Comparison of ENCODE assay signal across 16 cellular contexts in the genomic region with DNA sequence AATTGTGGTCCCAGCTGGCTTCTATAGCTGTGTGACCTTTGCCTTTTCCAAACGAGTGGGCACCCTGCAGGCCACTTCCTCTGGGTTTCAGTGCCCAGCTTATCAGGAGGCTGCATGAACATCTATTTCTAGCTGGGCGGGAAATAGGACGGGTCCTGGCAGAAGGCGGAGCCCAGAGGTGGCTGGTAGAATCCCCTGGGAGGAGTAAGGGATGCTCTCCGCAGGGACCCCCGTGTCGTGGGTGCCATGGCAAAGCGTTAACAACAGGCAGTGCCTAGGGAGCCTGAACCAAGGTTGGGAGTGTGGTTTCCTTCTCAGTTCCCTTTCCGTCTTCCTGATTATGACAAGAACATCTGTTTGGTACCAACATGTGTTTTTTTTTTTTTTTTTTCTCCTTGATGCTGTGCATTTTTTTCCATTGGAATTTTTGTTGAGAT. TPM values are rescaled to one million over a fixed set of nuclear protein-coding genes. Genes with fewer than 3 reads are reported as not detected.
DNase-seq lines count a peak whose midpoint lies in the region; ATAC-seq and TF ChIP-seq lines count a peak whose summit lies in the region.
"Had no signal": no experiment of that assay in that cellular context is flagged by ENCODE, and none has a peak within 500 bp of the region (broad histone marks: within the 10 kb centered on the region; RNA-seq: fewer than 3 reads in every experiment).

No MANE protein-coding gene starts in this region.

- H2AFZ ChIP-seq in HCT116 (ENCODE audit: low read depth, low read length, poor library complexity, severe bottlenecking) (no peak overlapping the region), OCI-LY1 (ENCODE audit: low read length) (no peak overlapping the region)
- H2AFZ ChIP-seq: parathyroid adenoma had no signal

- no peak overlapping the region for H3K4me3 ChIP-seq in HCT116 (replicated peaks in 1 of 2; ENCODE audit: low read depth in 1 of 2, low read length in 2 of 2)
- peak overlapping the region; percentile 6 for H3K4me3 ChIP-seq in OCI-LY1 (ENCODE audit: low read depth, low read length, poor library complexity, severe bottlenecking)
- H3K4me3 ChIP-seq in neutrophil (ENCODE audit: low read depth in 1 of 2, low read length in 1 of 2): peak overlapping the region in 1 of 2 experiments; percentile 21
- H3K4me3 ChIP-seq: lung had no signal

- DNase-seq in GF-D8 (lab: John Stamatoyannopoulos, UW): peak; percentile 31
- DNase-seq in HCT116 (ENCODE audit: low read depth, low spot score): no peak
- no peak for DNase-seq in NCI-H2196 treated with DMSO at 0.1 percent for 48 hours (lab: John Stamatoyannopoulos, UW; ENCODE audit: unreplicated experiment)
- DNase-seq in activated T-cell treated with anti-CD3 and anti-CD28 coated beads, Interleukin-2, amount 50 U/mL, for 4 hours: no peak
- DNase-seq: activated CD4-positive, alpha-beta T cell treated with anti-CD3 and anti-CD28 coated beads, Interleukin-2, amount 50 U/mL, for 1 hour; activated naive CD4-positive, alpha-beta T cell treated with anti-CD3 and anti-CD28 coated beads for 36 hours; activated T-cell treated with anti-CD3 and anti-CD28 coated beads for 4 hours; H7; NCI-H1105 treated with DMSO at 0.1 percent for 48 hours; stimulated activated CD4-positive, alpha-beta T cell treated with anti-CD3 and anti-CD28 coated beads, Interleukin-2, amount 100 ng/mL, for 24 hours had no signal

- TF ChIP-seq RAD21 in HCT116 (IDR thresholded peaks at IDR 0.05; ENCODE audit: low read depth): no peak

- H3K4me2 ChIP-seq in HCT116 (ENCODE audit: low read length) (peak overlapping the region; percentile 58), OCI-LY1 (ENCODE audit: low read length) (peak overlapping the region; percentile 40)

- H4K20me1 ChIP-seq in HCT116 (ENCODE audit: insufficient read depth) (no peaks in the 10 kb centered on the region; the same call in 1 of the 2 replicates), OCI-LY1 (ENCODE audit: insufficient read depth, low read length) (no peaks in the 10 kb centered on the region)

- no peaks in the 10 kb centered on the region for H3K27me3 ChIP-seq in HCT116 (ENCODE audit: insufficient read depth, low read length)
- no peaks in the 10 kb centered on the region for H3K27me3 ChIP-seq in OCI-LY1 (ENCODE audit: insufficient read depth, low read length)
- no peaks in the 10 kb centered on the region for H3K27me3 ChIP-seq in neutrophil

- H3K27ac ChIP-seq in HCT116 (ENCODE audit: low read depth, low read length): no peak overlapping the region
- peak overlapping the region; percentile 99 for H3K27ac ChIP-seq in OCI-LY1 (ENCODE audit: low read depth, low read length, poor library complexity, severe bottlenecking)
- peak overlapping the region; percentile 98 for H3K27ac ChIP-seq in neutrophil
- H3K27ac ChIP-seq: HL-60, parathyroid adenoma had no signal

- no peaks in the 10 kb centered on the region for H3K9me3 Mint-ChIP-seq in activated T-cell treated with anti-CD3 and anti-CD28 coated beads, Interleukin-2, amount 50 U/mL, for 4 hours
- H3K9me3 Mint-ChIP-seq: activated naive CD4-positive, alpha-beta T cell treated with anti-CD3 and anti-CD28 coated beads for 36 hours had no signal

- BruUV-seq in HCT116 (replicated peaks; lab: Mats Ljungman, UMichigan): no TSS peak

- H3K36me3 ChIP-seq in HCT116 (ENCODE audit: control insufficient read depth in 1 of 2, insufficient read depth in 2 of 2, low read length in 2 of 2): no peaks in the 10 kb centered on the region
- H3K36me3 ChIP-seq in OCI-LY1 (ENCODE audit: insufficient read depth, low read length): peaks cover 79% of the 10 kb centered on the region
- H3K36me3 ChIP-seq in neutrophil: peaks cover 5% of the 10 kb centered on the region

- H3K9ac ChIP-seq in HCT116 (ENCODE audit: low read length) (no peak overlapping the region), OCI-LY1 (ENCODE audit: low read length) (peak overlapping the region; percentile 39)
- H3K9ac ChIP-seq: parathyroid adenoma had no signal

- peaks cover 25% of the 10 kb centered on the region for H3K4me1 Mint-ChIP-seq in activated T-cell treated with anti-CD3 and anti-CD28 coated beads, Interleukin-2, amount 50 U/mL, for 4 hours (ENCODE audit: low read depth)

- TF ChIP-seq CTCF in HCT116 (IDR thresholded peaks at IDR 0.05 in 2 of 3, conservative IDR thresholded peaks at IDR 0.05 in 1 of 3; ENCODE audit: borderline replicate concordance in 1 of 3, insufficient read depth in 1 of 3, low read depth in 2 of 3, low read length in 2 of 3) (no peak), OCI-LY1 (IDR thresholded peaks at IDR 0.05; ENCODE audit: low read length) (no peak), neutrophil (IDR thresholded peaks at IDR 0.05) (no peak)

- H3K36me3 Mint-ChIP-seq in activated T-cell treated with anti-CD3 and anti-CD28 coated beads, Interleukin-2, amount 50 U/mL, for 4 hours (ENCODE audit: insufficient read depth): no peaks in the 10 kb centered on the region

- no peaks in the 10 kb centered on the region for H3K9me3 ChIP-seq in HCT116 (ENCODE audit: control insufficient read depth in 1 of 2, insufficient read depth in 1 of 2, low read depth in 1 of 2, low read length in 2 of 2)
- no peaks in the 10 kb centered on the region for H3K9me3 ChIP-seq in OCI-LY1 (ENCODE audit: low read length)
- H3K9me3 ChIP-seq in neutrophil: no peaks in the 10 kb centered on the region

- intact Hi-C loops in HCT116 (cut with micrococcal nuclease): no loop called here

- CTCF ChIA-PET in HCT116 (lab: Charles Lee): no interaction called here

- ATAC-seq in HCT116: no peak
- ATAC-seq in GM21390 (IDR thresholded peaks at IDR 0.05; ENCODE audit: unreplicated experiment): no peak
- no peak for ATAC-seq in activated T-cell treated with anti-CD3 and anti-CD28 coated beads, Interleukin-2, amount 50 U/mL, for 4 hours

- H3K9me2 ChIP-seq in HCT116 (ENCODE audit: insufficient read depth) (no peaks in the 10 kb centered on the region), OCI-LY1 (ENCODE audit: low read depth, low read length) (no peaks in the 10 kb centered on the region)

- RAD21 ChIA-PET in HCT116 (lab: Charles Lee; ENCODE audit: low non-redundant PET in 1 of 2, low total read pairs in 2 of 2, uncharacterized antibody in 2 of 2, unreplicated experiment in 2 of 2): no interaction called here

- peaks cover 11 to 49% of the 10 kb centered on the region in 2 experiments for H3K4me1 ChIP-seq in HCT116 (ENCODE audit: control insufficient read depth in 1 of 2, insufficient read depth in 2 of 2, low read length in 2 of 2)
- H3K4me1 ChIP-seq in OCI-LY1 (ENCODE audit: insufficient read depth, low read length, severe bottlenecking): peaks cover 98% of the 10 kb centered on the region
- H3K4me1 ChIP-seq in neutrophil (ENCODE audit: control insufficient read depth in 1 of 2, insufficient read depth in 1 of 2, low read depth in 1 of 2, low read length in 1 of 2): peaks cover 75 to 85% of the 10 kb centered on the region in 2 experiments
- H3K4me1 ChIP-seq: parathyroid adenoma had no signal

- TF ChIP-seq POLR2A in HCT116 (IDR thresholded peaks at IDR 0.05; ENCODE audit: borderline replicate concordance, extremely low read depth, insufficient read depth, insufficient read length): no peak

- H3K79me2 ChIP-seq in HCT116 (ENCODE audit: insufficient read depth, low read length): no peaks in the 10 kb centered on the region
- peaks cover 84% of the 10 kb centered on the region for H3K79me2 ChIP-seq in OCI-LY1 (ENCODE audit: insufficient read depth, low read length)
- H3K79me2 ChIP-seq: parathyroid adenoma had no signal

- no peaks in the 10 kb centered on the region for H3F3A ChIP-seq in OCI-LY1 (ENCODE audit: insufficient read depth, low read length)

- H3K27me3 Mint-ChIP-seq in activated T-cell treated with anti-CD3 and anti-CD28 coated beads, Interleukin-2, amount 50 U/mL, for 4 hours (ENCODE audit: low read depth): peaks cover 4% of the 10 kb centered on the region

- no peak overlapping the region for H3K4me3 Mint-ChIP-seq in activated T-cell treated with anti-CD3 and anti-CD28 coated beads, Interleukin-2, amount 50 U/mL, for 4 hours
- H3K4me3 Mint-ChIP-seq: activated naive CD4-positive, alpha-beta T cell treated with anti-CD3 and anti-CD28 coated beads for 36 hours had no signal

- POLR2A ChIA-PET in HCT116 (lab: Charles Lee): interaction anchor here (0.7 kb wide), 1 partner anchor 10 kb away, joined by 3 read pairs; no protein-coding TSS in a partner anchor

TF ChIP-seq in HCT116, 20 proteins besides CTCF, POLR2A, EP300 and RAD21:
- no peak for TF ChIP-seq POLR2AphosphoS5 (IDR thresholded peaks at IDR 0.05; ENCODE audit: low read depth, low read length)
- no peak for TF ChIP-seq SRF (IDR thresholded peaks at IDR 0.05; ENCODE audit: low read depth)

RNA-seq across cellular contexts. Expression of gene PLCG2, which starts 58.2 kb away (rescaled TPM):
- total RNA-seq in HCT116 (2021; ENCODE audit: unreplicated experiment): 31.2 TPM
- polyA plus RNA-seq in HCT116 (2012): 19.8 and 21.8 TPM in 2 replicates
- total RNA-seq in activated T-cell treated with anti-CD3 and anti-CD28 coated beads, Interleukin-2, amount 50 U/mL, for 4 hours: 1 to 10 TPM; 2.6 to 3.4 (median 2.7) TPM
